8 cellular contexts compared by ENCODE assay signal in the genomic region with DNA sequence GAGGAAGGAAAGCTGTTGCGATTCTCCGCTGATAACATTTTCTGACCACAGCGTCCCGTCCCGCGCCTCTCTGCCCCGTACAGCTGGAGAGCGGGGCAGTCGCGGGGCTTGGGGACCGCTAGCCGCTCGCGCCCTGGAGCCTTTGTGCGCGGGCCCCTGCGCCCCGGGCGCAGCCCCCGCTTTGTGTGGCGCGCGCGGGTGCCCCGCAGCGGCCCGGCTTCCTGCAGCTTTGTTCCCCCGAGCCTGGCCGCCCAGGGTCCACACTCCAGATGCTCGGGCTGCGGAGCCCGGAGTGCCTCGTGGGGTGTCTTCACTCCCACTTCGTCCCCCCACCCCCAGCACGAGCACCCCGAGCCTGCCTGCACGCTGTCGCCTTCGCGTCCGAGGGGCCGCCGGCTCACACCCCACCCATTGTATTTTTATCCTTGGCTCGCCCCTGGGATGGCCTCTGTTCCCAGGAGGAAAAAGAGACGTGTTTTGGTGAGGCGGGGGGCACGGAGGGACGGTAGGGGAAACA. TPM values are rescaled to one million over a fixed set of nuclear protein-coding genes. Genes with fewer than 3 reads are reported as not detected.
DNase-seq lines count a peak whose midpoint lies in the region; ATAC-seq lines count a peak whose summit lies in the region.

No MANE protein-coding gene starts in this region.

- H3K27me3 Mint-ChIP-seq in activated T-cell treated with anti-CD3 and anti-CD28 coated beads, Interleukin-2, amount 50 U/mL, for 4 hours (ENCODE audit: low read depth), result no peaks in the 10 kb centered on the region

- intact Hi-C loops in sciatic nerve (cut with DNase I), result no loop called here

- ATAC-seq in HG03159 (IDR thresholded peaks at IDR 0.05; ENCODE audit: unreplicated experiment), result peak; percentile 14
- peak; percentile 38 to 47 for ATAC-seq in activated T-cell treated with anti-CD3 and anti-CD28 coated beads, Interleukin-2, amount 50 U/mL, for 4 hours
- peak; percentile 27 for ATAC-seq in sciatic nerve
- no peak for ATAC-seq in HG03342 (IDR thresholded peaks at IDR 0.05; ENCODE audit: unreplicated experiment)

- no peaks in the 10 kb centered on the region for H3K9me3 Mint-ChIP-seq in activated T-cell treated with anti-CD3 and anti-CD28 coated beads, Interleukin-2, amount 50 U/mL, for 4 hours

- peak; percentile 24 for DNase-seq in stimulated activated CD4-positive, alpha-beta T cell treated with anti-CD3 and anti-CD28 coated beads, Interleukin-12 subunit alpha, Interleukin-12 subunit beta, amount 100 ng/mL, for 4 hours
- DNase-seq in stimulated activated CD4-positive, alpha-beta T cell treated with anti-CD3 and anti-CD28 coated beads, Interleukin-4, amount 100 ng/mL, for 24 hours, result no peak
- DNase-seq in activated T-cell treated with anti-CD3 and anti-CD28 coated beads, Interleukin-2, amount 50 U/mL, for 4 hours, result no peak
- DNase-seq in germinal center (ENCODE audit: low spot score) (peak; percentile 65), sciatic nerve (ENCODE audit: low spot score) (no peak), NCI-H2081 treated with DMSO at 0.1 percent for 48 hours (lab: John Stamatoyannopoulos, UW) (no peak)

- peak overlapping the region; percentile 93 for H3K4me3 Mint-ChIP-seq in activated T-cell treated with anti-CD3 and anti-CD28 coated beads, Interleukin-2, amount 50 U/mL, for 4 hours

- peaks cover 50% of the 10 kb centered on the region for H3K4me1 Mint-ChIP-seq in activated T-cell treated with anti-CD3 and anti-CD28 coated beads, Interleukin-2, amount 50 U/mL, for 4 hours (ENCODE audit: low read depth)

- peaks cover 2% of the 10 kb centered on the region for H3K36me3 Mint-ChIP-seq in activated T-cell treated with anti-CD3 and anti-CD28 coated beads, Interleukin-2, amount 50 U/mL, for 4 hours (ENCODE audit: insufficient read depth)

RNA-seq across cellular contexts. Expression of gene TMEM131L, which starts 0.5 kb away (rescaled TPM):
- 10 to 100 TPM; 37.7 to 44.0 (median 41.7) TPM for total RNA-seq in activated T-cell treated with anti-CD3 and anti-CD28 coated beads, Interleukin-2, amount 50 U/mL, for 4 hours
- total RNA-seq in sciatic nerve, result 15.2 TPM

Comparison
In these comparisons a context has a peak if more than half of its experiments do, and no peak if none do; other contexts are left out.
1. DNase-seq: peak in stimulated activated CD4-positive, alpha-beta T cell treated with anti-CD3 and anti-CD28 coated beads, Interleukin-12 subunit alpha, Interleukin-12 subunit beta, amount 100 ng/mL, for 4 hours (single experiment) and germinal center (single experiment); none in stimulated activated CD4-positive, alpha-beta T cell treated with anti-CD3 and anti-CD28 coated beads, Interleukin-4, amount 100 ng/mL, for 24 hours (single experiment), activated T-cell treated with anti-CD3 and anti-CD28 coated beads, Interleukin-2, amount 50 U/mL, for 4 hours (single experiment), sciatic nerve (single experiment) and NCI-H2081 treated with DMSO at 0.1 percent for 48 hours (single experiment).